Comparison of ENCODE assay signal across 26 cellular contexts in the genomic region with DNA sequence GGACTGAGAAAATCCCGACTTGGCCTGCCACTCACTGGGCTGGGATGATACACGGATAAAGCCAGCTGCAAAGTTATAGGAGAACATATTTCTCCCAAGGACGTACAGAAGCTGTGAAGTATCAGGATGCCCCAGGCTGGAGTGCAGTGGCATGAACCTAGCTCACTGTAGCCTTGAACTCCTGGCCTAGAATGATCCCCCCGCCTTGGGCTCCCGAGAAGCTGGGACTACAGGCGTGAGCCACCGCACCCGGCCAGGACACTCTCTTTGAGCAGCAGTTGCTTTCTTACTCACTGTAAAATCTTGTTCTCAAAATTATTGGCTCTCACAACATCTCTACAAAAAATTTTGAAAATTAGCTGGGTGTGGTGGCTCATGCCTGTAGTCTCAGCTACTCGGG. TPM values are rescaled to one million over a fixed set of nuclear protein-coding genes. Genes with fewer than 3 reads are reported as not detected.
"Had no signal": no experiment of that assay in that cellular context is flagged by ENCODE, and none has a peak within 500 bp of the region (broad histone marks: within the 10 kb centered on the region; RNA-seq: fewer than 3 reads in every experiment).

No MANE protein-coding gene starts in this region.

- H3K27me3 Mint-ChIP-seq: stimulated activated naive B cell treated with anti-CD40 and anti-IgM and Interleukin-4, amounts not matched to agents 10 μg/mL and 1 μg/mL and 100 μg/mL, for 72 hours; stimulated activated naive CD8-positive, alpha-beta T cell treated with anti-CD3 and anti-CD28 coated beads, Interleukin-15, amount 100 ng/mL, for 72 hours had no signal

- ATAC-seq: left lung; right lobe of liver; stimulated activated naive B cell treated with anti-CD40 and anti-IgM and Interleukin-4, amounts not matched to agents 10 μg/mL and 1 μg/mL and 100 μg/mL, for 72 hours had no signal

- FAIRE-seq: endothelial cell of umbilical vein had no signal

- H3K9me3 Mint-ChIP-seq: endodermal cell; nephron progenitor cell; stimulated activated naive B cell treated with anti-CD40 and anti-IgM and Interleukin-4, amounts not matched to agents 10 μg/mL and 1 μg/mL and 100 μg/mL, for 72 hours; stimulated activated naive CD8-positive, alpha-beta T cell treated with anti-CD3 and anti-CD28 coated beads, Interleukin-15, amount 100 ng/mL, for 72 hours had no signal

- H3K4me1 ChIP-seq: colonic mucosa, left lung, right lobe of liver, spleen, transverse colon had no signal

- H3K4me3 ChIP-seq: colonic mucosa, left lung, lung, right lobe of liver, spleen, thoracic aorta, transverse colon had no signal

- DNase-seq: caudate nucleus; colonic mucosa; dermis blood vessel endothelial cell; effector CD4-positive, alpha-beta T cell; erythroblast; foreskin melanocyte; islet precursor cell; left lung; mesenchymal stem cell; midbrain; nephron progenitor cell; posterior cingulate gyrus; right lobe of liver; stimulated activated CD4-positive, alpha-beta T cell treated with anti-CD3 and anti-CD28 coated beads, Interleukin-15, amount 100 ng/mL, for 24 hours; stimulated activated CD4-positive, alpha-beta T cell treated with anti-CD3 and anti-CD28 coated beads, Interleukin-1b, Interleukin-23, amount 100 ng/mL, for 48 hours; stimulated activated CD4-positive, alpha-beta T cell treated with anti-CD3 and anti-CD28 coated beads, Interleukin-4, amount 100 ng/mL, for 24 hours; stimulated activated naive B cell treated with anti-CD40 and anti-IgM and Interleukin-4, amounts not matched to agents 10 μg/mL and 1 μg/mL and 100 μg/mL, for 72 hours; stimulated activated naive CD8-positive, alpha-beta T cell treated with anti-CD3 and anti-CD28 coated beads, Interleukin-15, amount 100 ng/mL, for 72 hours; substantia nigra; transverse colon had no signal

- H3K4me3 Mint-ChIP-seq: endodermal cell; nephron progenitor cell; stimulated activated naive CD8-positive, alpha-beta T cell treated with anti-CD3 and anti-CD28 coated beads, Interleukin-15, amount 100 ng/mL, for 72 hours had no signal

- H3K9me3 ChIP-seq: colonic mucosa, left lung, right lobe of liver, spleen, thoracic aorta, transverse colon had no signal

- H3K27ac Mint-ChIP-seq: endodermal cell had no signal

- H3K27ac ChIP-seq: colonic mucosa, left lung, right lobe of liver, spleen, thoracic aorta, transverse colon had no signal

- H3K27me3 ChIP-seq: colonic mucosa, left lung, right lobe of liver, spleen, transverse colon had no signal

- H3K36me3 ChIP-seq: colonic mucosa had no signal

- H3K4me1 Mint-ChIP-seq: stimulated activated naive B cell treated with anti-CD40 and anti-IgM and Interleukin-4, amounts not matched to agents 10 μg/mL and 1 μg/mL and 100 μg/mL, for 72 hours; stimulated activated naive CD8-positive, alpha-beta T cell treated with anti-CD3 and anti-CD28 coated beads, Interleukin-15, amount 100 ng/mL, for 72 hours had no signal

RNA-seq across cellular contexts. Expression of gene CLEC2L, which starts 50.4 kb away (rescaled TPM):
- total RNA-seq: colonic mucosa, dermis blood vessel endothelial cell, endothelial cell of umbilical vein, glomerular endothelial cell, lung, right lobe of liver, spleen, thoracic aorta had no signal
- polyA plus RNA-seq: endothelial cell of umbilical vein had no signal
